2 cellular contexts compared by ENCODE assay signal in the genomic region with DNA sequence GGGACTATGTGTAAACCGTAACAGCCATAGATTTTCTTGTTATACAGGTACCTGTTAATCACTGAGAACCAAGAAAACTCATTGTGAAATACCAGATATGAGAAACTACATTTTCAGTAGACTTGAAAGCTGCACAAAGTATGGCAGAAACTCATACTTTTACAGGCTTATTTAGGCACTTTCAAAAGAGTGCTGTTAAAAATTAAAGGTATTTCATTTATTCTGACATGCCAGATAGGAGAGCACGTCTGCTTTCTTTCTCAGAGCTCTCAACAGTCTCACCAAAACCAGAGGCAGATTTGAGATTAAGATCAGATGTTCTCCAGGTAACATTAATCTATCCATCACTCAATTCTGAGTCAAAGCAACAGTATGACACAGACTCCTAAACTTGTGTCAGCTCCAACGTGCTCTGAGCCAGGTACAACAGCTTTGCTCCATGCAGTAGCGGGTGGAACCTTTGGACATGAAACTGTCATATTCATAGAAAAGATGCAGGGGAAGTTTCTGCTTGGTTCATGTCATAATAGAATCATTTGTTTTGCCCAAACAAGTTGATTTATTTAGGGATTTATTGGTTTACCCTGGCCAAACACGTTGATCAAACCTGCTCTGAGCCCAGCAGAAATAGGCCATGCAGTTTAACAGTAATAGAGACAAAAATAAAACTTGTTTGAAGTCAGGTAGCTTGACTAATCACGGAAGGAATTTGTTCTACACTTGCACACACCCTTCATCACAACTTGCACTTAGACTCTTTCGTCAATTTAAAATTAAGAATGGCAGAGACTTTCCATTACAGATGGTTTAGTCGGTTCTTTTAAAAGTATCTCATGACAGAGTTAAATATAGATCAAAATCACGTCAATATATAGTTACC.
TF ChIP-seq lines count a peak whose summit lies in the region.

No MANE protein-coding gene starts in this region.

TF ChIP-seq in A549, 52 proteins besides CTCF, POLR2A, EP300 and RAD21 (continued from another document):
- TF ChIP-seq, protein P1, sequence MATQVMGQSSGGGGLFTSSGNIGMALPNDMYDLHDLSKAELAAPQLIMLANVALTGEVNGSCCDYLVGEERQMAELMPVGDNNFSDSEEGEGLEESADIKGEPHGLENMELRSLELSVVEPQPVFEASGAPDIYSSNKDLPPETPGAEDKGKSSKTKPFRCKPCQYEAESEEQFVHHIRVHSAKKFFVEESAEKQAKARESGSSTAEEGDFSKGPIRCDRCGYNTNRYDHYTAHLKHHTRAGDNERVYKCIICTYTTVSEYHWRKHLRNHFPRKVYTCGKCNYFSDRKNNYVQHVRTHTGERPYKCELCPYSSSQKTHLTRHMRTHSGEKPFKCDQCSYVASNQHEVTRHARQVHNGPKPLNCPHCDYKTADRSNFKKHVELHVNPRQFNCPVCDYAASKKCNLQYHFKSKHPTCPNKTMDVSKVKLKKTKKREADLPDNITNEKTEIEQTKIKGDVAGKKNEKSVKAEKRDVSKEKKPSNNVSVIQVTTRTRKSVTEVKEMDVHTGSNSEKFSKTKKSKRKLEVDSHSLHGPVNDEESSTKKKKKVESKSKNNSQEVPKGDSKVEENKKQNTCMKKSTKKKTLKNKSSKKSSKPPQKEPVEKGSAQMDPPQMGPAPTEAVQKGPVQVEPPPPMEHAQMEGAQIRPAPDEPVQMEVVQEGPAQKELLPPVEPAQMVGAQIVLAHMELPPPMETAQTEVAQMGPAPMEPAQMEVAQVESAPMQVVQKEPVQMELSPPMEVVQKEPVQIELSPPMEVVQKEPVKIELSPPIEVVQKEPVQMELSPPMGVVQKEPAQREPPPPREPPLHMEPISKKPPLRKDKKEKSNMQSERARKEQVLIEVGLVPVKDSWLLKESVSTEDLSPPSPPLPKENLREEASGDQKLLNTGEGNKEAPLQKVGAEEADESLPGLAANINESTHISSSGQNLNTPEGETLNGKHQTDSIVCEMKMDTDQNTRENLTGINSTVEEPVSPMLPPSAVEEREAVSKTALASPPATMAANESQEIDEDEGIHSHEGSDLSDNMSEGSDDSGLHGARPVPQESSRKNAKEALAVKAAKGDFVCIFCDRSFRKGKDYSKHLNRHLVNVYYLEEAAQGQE (IDR thresholded peaks at IDR 0.05), result no peak
- TF ChIP-seq, protein P2, sequence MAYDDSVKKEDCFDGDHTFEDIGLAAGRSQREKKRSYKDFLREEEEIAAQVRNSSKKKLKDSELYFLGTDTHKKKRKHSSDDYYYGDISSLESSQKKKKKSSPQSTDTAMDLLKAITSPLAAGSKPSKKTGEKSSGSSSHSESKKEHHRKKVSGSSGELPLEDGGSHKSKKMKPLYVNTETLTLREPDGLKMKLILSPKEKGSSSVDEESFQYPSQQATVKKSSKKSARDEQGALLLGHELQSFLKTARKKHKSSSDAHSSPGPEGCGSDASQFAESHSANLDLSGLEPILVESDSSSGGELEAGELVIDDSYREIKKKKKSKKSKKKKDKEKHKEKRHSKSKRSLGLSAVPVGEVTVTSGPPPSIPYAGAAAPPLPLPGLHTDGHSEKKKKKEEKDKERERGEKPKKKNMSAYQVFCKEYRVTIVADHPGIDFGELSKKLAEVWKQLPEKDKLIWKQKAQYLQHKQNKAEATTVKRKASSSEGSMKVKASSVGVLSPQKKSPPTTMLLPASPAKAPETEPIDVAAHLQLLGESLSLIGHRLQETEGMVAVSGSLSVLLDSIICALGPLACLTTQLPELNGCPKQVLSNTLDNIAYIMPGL (CRISPR knock-in tag; IDR thresholded peaks at IDR 0.05; ENCODE audit: borderline replicate concordance), result no peak
- TF ChIP-seq NR3C1 (IDR thresholded peaks at IDR 0.05), result no peak

TF ChIP-seq in WTC11, 78 proteins besides CTCF, POLR2A, EP300 and RAD21 (continued from another document):
- TF ChIP-seq, protein P3, sequence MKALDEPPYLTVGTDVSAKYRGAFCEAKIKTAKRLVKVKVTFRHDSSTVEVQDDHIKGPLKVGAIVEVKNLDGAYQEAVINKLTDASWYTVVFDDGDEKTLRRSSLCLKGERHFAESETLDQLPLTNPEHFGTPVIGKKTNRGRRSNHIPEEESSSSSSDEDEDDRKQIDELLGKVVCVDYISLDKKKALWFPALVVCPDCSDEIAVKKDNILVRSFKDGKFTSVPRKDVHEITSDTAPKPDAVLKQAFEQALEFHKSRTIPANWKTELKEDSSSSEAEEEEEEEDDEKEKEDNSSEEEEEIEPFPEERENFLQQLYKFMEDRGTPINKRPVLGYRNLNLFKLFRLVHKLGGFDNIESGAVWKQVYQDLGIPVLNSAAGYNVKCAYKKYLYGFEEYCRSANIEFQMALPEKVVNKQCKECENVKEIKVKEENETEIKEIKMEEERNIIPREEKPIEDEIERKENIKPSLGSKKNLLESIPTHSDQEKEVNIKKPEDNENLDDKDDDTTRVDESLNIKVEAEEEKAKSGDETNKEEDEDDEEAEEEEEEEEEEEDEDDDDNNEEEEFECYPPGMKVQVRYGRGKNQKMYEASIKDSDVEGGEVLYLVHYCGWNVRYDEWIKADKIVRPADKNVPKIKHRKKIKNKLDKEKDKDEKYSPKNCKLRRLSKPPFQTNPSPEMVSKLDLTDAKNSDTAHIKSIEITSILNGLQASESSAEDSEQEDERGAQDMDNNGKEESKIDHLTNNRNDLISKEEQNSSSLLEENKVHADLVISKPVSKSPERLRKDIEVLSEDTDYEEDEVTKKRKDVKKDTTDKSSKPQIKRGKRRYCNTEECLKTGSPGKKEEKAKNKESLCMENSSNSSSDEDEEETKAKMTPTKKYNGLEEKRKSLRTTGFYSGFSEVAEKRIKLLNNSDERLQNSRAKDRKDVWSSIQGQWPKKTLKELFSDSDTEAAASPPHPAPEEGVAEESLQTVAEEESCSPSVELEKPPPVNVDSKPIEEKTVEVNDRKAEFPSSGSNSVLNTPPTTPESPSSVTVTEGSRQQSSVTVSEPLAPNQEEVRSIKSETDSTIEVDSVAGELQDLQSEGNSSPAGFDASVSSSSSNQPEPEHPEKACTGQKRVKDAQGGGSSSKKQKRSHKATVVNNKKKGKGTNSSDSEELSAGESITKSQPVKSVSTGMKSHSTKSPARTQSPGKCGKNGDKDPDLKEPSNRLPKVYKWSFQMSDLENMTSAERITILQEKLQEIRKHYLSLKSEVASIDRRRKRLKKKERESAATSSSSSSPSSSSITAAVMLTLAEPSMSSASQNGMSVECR (CRISPR knock-in tag; IDR thresholded peaks at IDR 0.05; ENCODE audit: borderline replicate concordance), result no peak
- TF ChIP-seq ZNF396 (CRISPR knock-in tag; IDR thresholded peaks at IDR 0.05; ENCODE audit: borderline replicate concordance), result no peak
- TF ChIP-seq, protein P4, sequence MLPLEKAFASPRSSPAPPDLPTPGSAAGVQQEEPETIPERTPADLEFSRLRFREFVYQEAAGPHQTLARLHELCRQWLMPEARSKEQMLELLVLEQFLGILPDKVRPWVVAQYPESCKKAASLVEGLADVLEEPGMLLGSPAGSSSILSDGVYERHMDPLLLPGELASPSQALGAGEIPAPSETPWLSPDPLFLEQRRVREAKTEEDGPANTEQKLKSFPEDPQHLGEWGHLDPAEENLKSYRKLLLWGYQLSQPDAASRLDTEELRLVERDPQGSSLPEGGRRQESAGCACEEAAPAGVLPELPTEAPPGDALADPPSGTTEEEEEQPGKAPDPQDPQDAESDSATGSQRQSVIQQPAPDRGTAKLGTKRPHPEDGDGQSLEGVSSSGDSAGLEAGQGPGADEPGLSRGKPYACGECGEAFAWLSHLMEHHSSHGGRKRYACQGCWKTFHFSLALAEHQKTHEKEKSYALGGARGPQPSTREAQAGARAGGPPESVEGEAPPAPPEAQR (CRISPR knock-in tag; IDR thresholded peaks at IDR 0.05), result no peak
- TF ChIP-seq ZNF416 (CRISPR knock-in tag; IDR thresholded peaks at IDR 0.05), result no peak
- no peak for TF ChIP-seq JUN (CRISPR knock-in tag; IDR thresholded peaks at IDR 0.05)
- TF ChIP-seq, protein P5, sequence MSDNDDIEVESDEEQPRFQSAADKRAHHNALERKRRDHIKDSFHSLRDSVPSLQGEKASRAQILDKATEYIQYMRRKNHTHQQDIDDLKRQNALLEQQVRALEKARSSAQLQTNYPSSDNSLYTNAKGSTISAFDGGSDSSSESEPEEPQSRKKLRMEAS (CRISPR knock-in tag; IDR thresholded peaks at IDR 0.05), result no peak
- no peak for TF ChIP-seq ZNF671 (CRISPR knock-in tag; IDR thresholded peaks at IDR 0.05)
- no peak for TF ChIP-seq KAT7 (CRISPR knock-in tag; IDR thresholded peaks at IDR 0.05; ENCODE audit: borderline replicate concordance)
- no peak for TF ChIP-seq TP53 (CRISPR knock-in tag; IDR thresholded peaks at IDR 0.05)
- TF ChIP-seq NR1H2 (CRISPR knock-in tag; IDR thresholded peaks at IDR 0.05), result no peak
- TF ChIP-seq ZNF317 (CRISPR knock-in tag; IDR thresholded peaks at IDR 0.05; ENCODE audit: borderline replicate concordance, low read depth), result no peak
